ENCODE assay signal across 2 cellular contexts in genomic region chr17:74697477-74697876, GRCh38.
A peak's percentile ranks its signal among the peaks of the same experiment; 100 is the strongest.
TF ChIP-seq lines count a peak whose summit lies in the region.

No MANE protein-coding gene starts in this region.

TF ChIP-seq in GM12891, 5 proteins besides CTCF, POLR2A, EP300 and RAD21:
- no peak for TF ChIP-seq PAX5 (IDR thresholded peaks at IDR 0.05; ENCODE audit: insufficient read depth, low read length, severe bottlenecking)
- peak; percentile 70 for TF ChIP-seq SPI1 (IDR thresholded peaks at IDR 0.05; ENCODE audit: low read depth, low read length)

TF ChIP-seq in GM23338, 12 proteins besides CTCF, POLR2A, EP300 and RAD21:
- TF ChIP-seq, protein P1, sequence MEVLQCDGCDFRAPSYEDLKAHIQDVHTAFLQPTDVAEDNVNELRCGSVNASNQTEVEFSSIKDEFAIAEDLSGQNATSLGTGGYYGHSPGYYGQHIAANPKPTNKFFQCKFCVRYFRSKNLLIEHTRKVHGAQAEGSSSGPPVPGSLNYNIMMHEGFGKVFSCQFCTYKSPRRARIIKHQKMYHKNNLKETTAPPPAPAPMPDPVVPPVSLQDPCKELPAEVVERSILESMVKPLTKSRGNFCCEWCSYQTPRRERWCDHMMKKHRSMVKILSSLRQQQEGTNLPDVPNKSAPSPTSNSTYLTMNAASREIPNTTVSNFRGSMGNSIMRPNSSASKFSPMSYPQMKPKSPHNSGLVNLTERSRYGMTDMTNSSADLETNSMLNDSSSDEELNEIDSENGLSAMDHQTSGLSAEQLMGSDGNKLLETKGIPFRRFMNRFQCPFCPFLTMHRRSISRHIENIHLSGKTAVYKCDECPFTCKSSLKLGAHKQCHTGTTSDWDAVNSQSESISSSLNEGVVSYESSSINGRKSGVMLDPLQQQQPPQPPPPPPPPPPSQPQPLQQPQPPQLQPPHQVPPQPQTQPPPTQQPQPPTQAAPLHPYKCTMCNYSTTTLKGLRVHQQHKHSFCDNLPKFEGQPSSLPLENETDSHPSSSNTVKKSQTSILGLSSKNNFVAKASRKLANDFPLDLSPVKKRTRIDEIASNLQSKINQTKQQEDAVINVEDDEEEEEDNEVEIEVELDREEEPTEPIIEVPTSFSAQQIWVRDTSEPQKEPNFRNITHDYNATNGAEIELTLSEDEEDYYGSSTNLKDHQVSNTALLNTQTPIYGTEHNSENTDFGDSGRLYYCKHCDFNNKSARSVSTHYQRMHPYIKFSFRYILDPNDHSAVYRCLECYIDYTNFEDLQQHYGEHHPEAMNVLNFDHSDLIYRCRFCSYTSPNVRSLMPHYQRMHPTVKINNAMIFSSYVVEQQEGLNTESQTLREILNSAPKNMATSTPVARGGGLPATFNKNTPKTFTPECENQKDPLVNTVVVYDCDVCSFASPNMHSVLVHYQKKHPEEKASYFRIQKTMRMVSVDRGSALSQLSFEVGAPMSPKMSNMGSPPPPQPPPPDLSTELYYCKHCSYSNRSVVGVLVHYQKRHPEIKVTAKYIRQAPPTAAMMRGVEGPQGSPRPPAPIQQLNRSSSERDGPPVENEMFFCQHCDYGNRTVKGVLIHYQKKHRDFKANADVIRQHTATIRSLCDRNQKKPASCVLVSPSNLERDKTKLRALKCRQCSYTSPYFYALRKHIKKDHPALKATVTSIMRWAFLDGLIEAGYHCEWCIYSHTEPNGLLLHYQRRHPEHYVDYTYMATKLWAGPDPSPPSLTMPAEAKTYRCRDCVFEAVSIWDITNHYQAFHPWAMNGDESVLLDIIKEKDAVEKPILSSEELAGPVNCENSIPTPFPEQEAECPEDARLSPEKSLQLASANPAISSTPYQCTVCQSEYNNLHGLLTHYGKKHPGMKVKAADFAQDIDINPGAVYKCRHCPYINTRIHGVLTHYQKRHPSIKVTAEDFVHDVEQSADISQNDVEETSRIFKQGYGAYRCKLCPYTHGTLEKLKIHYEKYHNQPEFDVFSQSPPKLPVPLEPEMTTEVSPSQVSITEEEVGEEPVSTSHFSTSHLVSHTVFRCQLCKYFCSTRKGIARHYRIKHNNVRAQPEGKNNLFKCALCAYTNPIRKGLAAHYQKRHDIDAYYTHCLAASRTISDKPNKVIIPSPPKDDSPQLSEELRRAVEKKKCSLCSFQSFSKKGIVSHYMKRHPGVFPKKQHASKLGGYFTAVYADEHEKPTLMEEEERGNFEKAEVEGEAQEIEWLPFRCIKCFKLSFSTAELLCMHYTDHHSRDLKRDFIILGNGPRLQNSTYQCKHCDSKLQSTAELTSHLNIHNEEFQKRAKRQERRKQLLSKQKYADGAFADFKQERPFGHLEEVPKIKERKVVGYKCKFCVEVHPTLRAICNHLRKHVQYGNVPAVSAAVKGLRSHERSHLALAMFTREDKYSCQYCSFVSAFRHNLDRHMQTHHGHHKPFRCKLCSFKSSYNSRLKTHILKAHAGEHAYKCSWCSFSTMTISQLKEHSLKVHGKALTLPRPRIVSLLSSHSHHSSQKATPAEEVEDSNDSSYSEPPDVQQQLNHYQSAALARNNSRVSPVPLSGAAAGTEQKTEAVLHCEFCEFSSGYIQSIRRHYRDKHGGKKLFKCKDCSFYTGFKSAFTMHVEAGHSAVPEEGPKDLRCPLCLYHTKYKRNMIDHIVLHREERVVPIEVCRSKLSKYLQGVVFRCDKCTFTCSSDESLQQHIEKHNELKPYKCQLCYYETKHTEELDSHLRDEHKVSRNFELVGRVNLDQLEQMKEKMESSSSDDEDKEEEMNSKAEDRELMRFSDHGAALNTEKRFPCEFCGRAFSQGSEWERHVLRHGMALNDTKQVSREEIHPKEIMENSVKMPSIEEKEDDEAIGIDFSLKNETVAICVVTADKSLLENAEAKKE (CRISPR knock-in tag; IDR thresholded peaks at IDR 0.05): no peak
- TF ChIP-seq STAT1 (IDR thresholded peaks at IDR 0.05; ENCODE audit: unreplicated experiment) (no peak), ZNF331 (CRISPR knock-in tag; IDR thresholded peaks at IDR 0.05; ENCODE audit: low read depth) (no peak), EZH2 (IDR thresholded peaks at IDR 0.05; ENCODE audit: low read depth, unreplicated experiment) (no peak), EZH2phosphoT487 (IDR thresholded peaks at IDR 0.05; ENCODE audit: unreplicated experiment) (no peak)
- TF ChIP-seq, protein P2, sequence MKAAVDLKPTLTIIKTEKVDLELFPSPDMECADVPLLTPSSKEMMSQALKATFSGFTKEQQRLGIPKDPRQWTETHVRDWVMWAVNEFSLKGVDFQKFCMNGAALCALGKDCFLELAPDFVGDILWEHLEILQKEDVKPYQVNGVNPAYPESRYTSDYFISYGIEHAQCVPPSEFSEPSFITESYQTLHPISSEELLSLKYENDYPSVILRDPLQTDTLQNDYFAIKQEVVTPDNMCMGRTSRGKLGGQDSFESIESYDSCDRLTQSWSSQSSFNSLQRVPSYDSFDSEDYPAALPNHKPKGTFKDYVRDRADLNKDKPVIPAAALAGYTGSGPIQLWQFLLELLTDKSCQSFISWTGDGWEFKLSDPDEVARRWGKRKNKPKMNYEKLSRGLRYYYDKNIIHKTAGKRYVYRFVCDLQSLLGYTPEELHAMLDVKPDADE (IDR thresholded peaks at IDR 0.05): no peak
- TF ChIP-seq, protein P3, sequence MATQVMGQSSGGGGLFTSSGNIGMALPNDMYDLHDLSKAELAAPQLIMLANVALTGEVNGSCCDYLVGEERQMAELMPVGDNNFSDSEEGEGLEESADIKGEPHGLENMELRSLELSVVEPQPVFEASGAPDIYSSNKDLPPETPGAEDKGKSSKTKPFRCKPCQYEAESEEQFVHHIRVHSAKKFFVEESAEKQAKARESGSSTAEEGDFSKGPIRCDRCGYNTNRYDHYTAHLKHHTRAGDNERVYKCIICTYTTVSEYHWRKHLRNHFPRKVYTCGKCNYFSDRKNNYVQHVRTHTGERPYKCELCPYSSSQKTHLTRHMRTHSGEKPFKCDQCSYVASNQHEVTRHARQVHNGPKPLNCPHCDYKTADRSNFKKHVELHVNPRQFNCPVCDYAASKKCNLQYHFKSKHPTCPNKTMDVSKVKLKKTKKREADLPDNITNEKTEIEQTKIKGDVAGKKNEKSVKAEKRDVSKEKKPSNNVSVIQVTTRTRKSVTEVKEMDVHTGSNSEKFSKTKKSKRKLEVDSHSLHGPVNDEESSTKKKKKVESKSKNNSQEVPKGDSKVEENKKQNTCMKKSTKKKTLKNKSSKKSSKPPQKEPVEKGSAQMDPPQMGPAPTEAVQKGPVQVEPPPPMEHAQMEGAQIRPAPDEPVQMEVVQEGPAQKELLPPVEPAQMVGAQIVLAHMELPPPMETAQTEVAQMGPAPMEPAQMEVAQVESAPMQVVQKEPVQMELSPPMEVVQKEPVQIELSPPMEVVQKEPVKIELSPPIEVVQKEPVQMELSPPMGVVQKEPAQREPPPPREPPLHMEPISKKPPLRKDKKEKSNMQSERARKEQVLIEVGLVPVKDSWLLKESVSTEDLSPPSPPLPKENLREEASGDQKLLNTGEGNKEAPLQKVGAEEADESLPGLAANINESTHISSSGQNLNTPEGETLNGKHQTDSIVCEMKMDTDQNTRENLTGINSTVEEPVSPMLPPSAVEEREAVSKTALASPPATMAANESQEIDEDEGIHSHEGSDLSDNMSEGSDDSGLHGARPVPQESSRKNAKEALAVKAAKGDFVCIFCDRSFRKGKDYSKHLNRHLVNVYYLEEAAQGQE (IDR thresholded peaks at IDR 0.05; ENCODE audit: unreplicated experiment): no peak
